ENCODE assay signal across 1 cellular context in the genomic region with DNA sequence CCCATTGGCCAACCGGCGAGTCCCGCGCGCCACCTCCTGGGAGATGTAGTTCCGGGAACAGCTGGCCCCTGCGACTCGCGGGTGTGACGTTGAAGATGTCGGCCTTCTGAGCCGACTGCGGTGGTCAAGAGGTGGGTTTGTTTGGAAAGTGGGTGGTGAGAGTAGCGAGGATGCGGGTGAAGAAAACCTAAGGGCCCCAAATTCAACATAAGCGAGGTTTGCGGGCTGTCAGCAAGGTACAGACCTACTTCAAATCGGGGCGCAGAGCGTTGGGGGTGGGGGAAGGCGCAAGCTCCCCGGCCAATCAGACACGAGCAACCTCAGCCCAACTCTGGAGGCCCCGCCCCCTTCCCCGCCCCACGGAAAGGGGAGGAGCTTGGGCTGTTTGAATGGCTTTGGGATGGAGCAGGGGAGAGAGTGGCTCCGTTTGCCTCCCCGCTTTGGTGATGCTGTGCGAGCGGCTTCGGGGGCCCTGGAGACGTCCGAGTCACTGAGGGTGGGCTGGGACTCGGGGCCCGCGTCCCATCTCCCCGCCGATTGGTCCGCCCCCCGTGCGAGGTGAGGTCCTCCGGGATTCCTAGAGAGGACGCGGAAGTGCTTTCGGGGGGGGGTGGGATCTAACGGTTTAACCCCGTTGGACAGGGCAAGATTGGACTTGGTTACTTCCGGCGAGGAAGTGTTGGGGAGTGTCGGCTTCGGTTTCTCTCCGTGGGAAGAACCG.
TF ChIP-seq lines count a peak whose summit lies in the region.

Gene ZKSCAN5, plus strand, starts transcription at position 60 of the 721 bp plus-strand sequence. CDS start 1,383 bp downstream, outside the sequence.

TF ChIP-seq in K562, 482 proteins besides CTCF, POLR2A, EP300 and RAD21 (continued from another document and continues in another):
- TF ChIP-seq, protein P1, sequence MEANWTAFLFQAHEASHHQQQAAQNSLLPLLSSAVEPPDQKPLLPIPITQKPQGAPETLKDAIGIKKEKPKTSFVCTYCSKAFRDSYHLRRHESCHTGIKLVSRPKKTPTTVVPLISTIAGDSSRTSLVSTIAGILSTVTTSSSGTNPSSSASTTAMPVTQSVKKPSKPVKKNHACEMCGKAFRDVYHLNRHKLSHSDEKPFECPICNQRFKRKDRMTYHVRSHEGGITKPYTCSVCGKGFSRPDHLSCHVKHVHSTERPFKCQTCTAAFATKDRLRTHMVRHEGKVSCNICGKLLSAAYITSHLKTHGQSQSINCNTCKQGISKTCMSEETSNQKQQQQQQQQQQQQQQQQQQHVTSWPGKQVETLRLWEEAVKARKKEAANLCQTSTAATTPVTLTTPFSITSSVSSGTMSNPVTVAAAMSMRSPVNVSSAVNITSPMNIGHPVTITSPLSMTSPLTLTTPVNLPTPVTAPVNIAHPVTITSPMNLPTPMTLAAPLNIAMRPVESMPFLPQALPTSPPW (CRISPR knock-in tag; IDR thresholded peaks at IDR 0.05) = peak; percentile 97
- TF ChIP-seq NCOR1 (IDR thresholded peaks at IDR 0.05) (0 out of 2 replicates have a peak, but pooled peaks have one; percentile 41), PURB (CRISPR knock-in tag; IDR thresholded peaks at IDR 0.05; ENCODE audit: low read depth) (no peak), ZBTB12 (CRISPR knock-in tag; IDR thresholded peaks at IDR 0.05) (peak; percentile 70), ZNF274 (IDR thresholded peaks at IDR 0.05; ENCODE audit: borderline replicate concordance, low read depth, low read length) (no peak), BHLHE40 (IDR thresholded peaks at IDR 0.05; ENCODE audit: low read length) (no peak; the same call in 1 of the 2 replicates), NELFE (IDR thresholded peaks at IDR 0.05; ENCODE audit: insufficient read depth, insufficient read length) (no peak), SMARCA4 (IDR thresholded peaks at IDR 0.05) (no peak), RFX1 (IDR thresholded peaks at IDR 0.05) (no peak), CEBPB (tag; IDR thresholded peaks at IDR 0.05) (peak; percentile 42; the same call in 1 of the 2 replicates), NBN (IDR thresholded peaks at IDR 0.05; ENCODE audit: low read depth) (0 out of 2 replicates have a peak, but pooled peaks have one; percentile 85), TRIM28 (IDR thresholded peaks at IDR 0.05) (no peak), ZNF778 (CRISPR knock-in tag; IDR thresholded peaks at IDR 0.05) (no peak), KLF10 (CRISPR knock-in tag; IDR thresholded peaks at IDR 0.05) (no peak), ZNF3 (CRISPR knock-in tag; IDR thresholded peaks at IDR 0.05) (no peak), KDM1A (IDR thresholded peaks at IDR 0.05) (no peak), ELK3 (CRISPR knock-in tag; IDR thresholded peaks at IDR 0.05) (no peak), SIRT6 (IDR thresholded peaks at IDR 0.05; ENCODE audit: low read depth, low read length) (no peak), PHB2 (IDR thresholded peaks at IDR 0.05; ENCODE audit: low read depth) (no peak; the same call in 1 of the 2 replicates), RNF2 (IDR thresholded peaks at IDR 0.05) (peak; percentile 52; the same call in 1 of the 2 replicates), AFF1 (IDR thresholded peaks at IDR 0.05; ENCODE audit: low read depth in 1 of 2, partially characterized antibody in 2 of 2) (peak; percentile 36 to 89), FOSL1 (tag; conservative IDR thresholded peaks at IDR 0.05) (no peak), JUND (IDR thresholded peaks at IDR 0.05; ENCODE audit: borderline replicate concordance, low read depth, low read length) (peak; percentile 54), JUND (tag; IDR thresholded peaks at IDR 0.05; ENCODE audit: borderline replicate concordance, low read depth, low read length) (peak; percentile 51; the same call in 1 of the 3 replicates), FIP1L1 (IDR thresholded peaks at IDR 0.05; ENCODE audit: low read depth, low read length, poor library complexity, severe bottlenecking) (peak; percentile 84), ZBTB5 (IDR thresholded peaks at IDR 0.05) (no peak), MAFF (IDR thresholded peaks at IDR 0.05; ENCODE audit: low read length) (no peak), TBP (optimal IDR thresholded peaks at IDR 0.05; ENCODE audit: low read depth, low read length) (peak; percentile 96), PRPF4 (IDR thresholded peaks at IDR 0.05; ENCODE audit: insufficient read depth, low read depth, low read length, poor library complexity, severe bottlenecking) (no peak), SMAD1 (IDR thresholded peaks at IDR 0.05; ENCODE audit: low read depth, low read length, partially characterized antibody) (no peak), ZNF146 (CRISPR knock-in tag; IDR thresholded peaks at IDR 0.05; ENCODE audit: unreplicated experiment) (no peak), POLR2AphosphoS2 (IDR thresholded peaks at IDR 0.05; ENCODE audit: low read length) (no peak; the same call in 1 of the 2 replicates)
- TF ChIP-seq, protein P2, sequence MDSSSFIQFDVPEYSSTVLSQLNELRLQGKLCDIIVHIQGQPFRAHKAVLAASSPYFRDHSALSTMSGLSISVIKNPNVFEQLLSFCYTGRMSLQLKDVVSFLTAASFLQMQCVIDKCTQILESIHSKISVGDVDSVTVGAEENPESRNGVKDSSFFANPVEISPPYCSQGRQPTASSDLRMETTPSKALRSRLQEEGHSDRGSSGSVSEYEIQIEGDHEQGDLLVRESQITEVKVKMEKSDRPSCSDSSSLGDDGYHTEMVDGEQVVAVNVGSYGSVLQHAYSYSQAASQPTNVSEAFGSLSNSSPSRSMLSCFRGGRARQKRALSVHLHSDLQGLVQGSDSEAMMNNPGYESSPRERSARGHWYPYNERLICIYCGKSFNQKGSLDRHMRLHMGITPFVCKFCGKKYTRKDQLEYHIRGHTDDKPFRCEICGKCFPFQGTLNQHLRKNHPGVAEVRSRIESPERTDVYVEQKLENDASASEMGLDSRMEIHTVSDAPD (CRISPR knock-in tag; IDR thresholded peaks at IDR 0.05) = no peak
- TF ChIP-seq, protein P3, sequence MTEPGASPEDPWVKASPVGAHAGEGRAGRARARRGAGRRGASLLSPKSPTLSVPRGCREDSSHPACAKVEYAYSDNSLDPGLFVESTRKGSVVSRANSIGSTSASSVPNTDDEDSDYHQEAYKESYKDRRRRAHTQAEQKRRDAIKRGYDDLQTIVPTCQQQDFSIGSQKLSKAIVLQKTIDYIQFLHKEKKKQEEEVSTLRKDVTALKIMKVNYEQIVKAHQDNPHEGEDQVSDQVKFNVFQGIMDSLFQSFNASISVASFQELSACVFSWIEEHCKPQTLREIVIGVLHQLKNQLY (CRISPR knock-in tag; conservative IDR thresholded peaks at IDR 0.05) = no peak
- TF ChIP-seq, protein P4, sequence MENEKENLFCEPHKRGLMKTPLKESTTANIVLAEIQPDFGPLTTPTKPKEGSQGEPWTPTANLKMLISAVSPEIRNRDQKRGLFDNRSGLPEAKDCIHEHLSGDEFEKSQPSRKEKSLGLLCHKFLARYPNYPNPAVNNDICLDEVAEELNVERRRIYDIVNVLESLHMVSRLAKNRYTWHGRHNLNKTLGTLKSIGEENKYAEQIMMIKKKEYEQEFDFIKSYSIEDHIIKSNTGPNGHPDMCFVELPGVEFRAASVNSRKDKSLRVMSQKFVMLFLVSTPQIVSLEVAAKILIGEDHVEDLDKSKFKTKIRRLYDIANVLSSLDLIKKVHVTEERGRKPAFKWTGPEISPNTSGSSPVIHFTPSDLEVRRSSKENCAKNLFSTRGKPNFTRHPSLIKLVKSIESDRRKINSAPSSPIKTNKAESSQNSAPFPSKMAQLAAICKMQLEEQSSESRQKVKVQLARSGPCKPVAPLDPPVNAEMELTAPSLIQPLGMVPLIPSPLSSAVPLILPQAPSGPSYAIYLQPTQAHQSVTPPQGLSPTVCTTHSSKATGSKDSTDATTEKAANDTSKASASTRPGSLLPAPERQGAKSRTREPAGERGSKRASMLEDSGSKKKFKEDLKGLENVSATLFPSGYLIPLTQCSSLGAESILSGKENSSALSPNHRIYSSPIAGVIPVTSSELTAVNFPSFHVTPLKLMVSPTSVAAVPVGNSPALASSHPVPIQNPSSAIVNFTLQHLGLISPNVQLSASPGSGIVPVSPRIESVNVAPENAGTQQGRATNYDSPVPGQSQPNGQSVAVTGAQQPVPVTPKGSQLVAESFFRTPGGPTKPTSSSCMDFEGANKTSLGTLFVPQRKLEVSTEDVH (IDR thresholded peaks at IDR 0.05; ENCODE audit: low read depth, partially characterized antibody) = peak; percentile 90
